ENCODE assay signal across 8 cellular contexts in genomic region chr20:58980711-58981563, GRCh38. TPM values are rescaled to one million over a fixed set of nuclear protein-coding genes. Genes with fewer than 3 reads are reported as not detected.
DNase-seq lines count a peak whose midpoint lies in the region; ATAC-seq and TF ChIP-seq lines count a peak whose summit lies in the region.

Gene NELFCD (plus strand): TSS chr20:58981256. CDS start chr20:58981310, 54 bp downstream.

- peak within 1 kb of the TSS; percentile 94 for H3K27ac ChIP-seq in C4-2B

- peak; percentile 66 for ATAC-seq in GM19395 (IDR thresholded peaks at IDR 0.05; ENCODE audit: unreplicated experiment)
- peak; percentile 69 for ATAC-seq in HG03565 (IDR thresholded peaks at IDR 0.05; ENCODE audit: unreplicated experiment)

- DNase-seq in NCI-H82 treated with DMSO at 0.1 percent for 48 hours (lab: John Stamatoyannopoulos, UW; ENCODE audit: unreplicated experiment), result peak; percentile 61
- DNase-seq in activated CD8-positive, alpha-beta memory T cell treated with anti-CD3 and anti-CD28 coated beads for 1 hour (ENCODE audit: extremely low read depth in 1 of 2, low read depth in 1 of 2), result peak; percentile 54 to 86
- DNase-seq in effector CD8-positive, alpha-beta T cell (lab: John Stamatoyannopoulos, UW), result peak; percentile 86
- DNase-seq in lung microvascular endothelial cell (ENCODE audit: low read depth in 2 of 2), result peak; percentile 83 to 88
- DNase-seq in stimulated activated CD4-positive, alpha-beta T cell treated with anti-CD3 and anti-CD28 coated beads, TNF-alpha, amount 100 ng/mL, for 4 hours (ENCODE audit: low read depth in 3 of 3), result peak; percentile 80 to 93 (median 83)

- no peak for TF ChIP-seq CTCF in C4-2B (conservative IDR thresholded peaks at IDR 0.05)

RNA-seq across cellular contexts. Expression of gene NELFCD, which starts in this region (rescaled TPM):
- 43.8 and 51.0 TPM in 2 replicates for total RNA-seq in lung microvascular endothelial cell

Comparison
In these comparisons a context has a peak if more than half of its experiments do, and no peak if none do; other contexts are left out.
1. Peak in every context shown above with its lines: DNase-seq, ATAC-seq and H3K27ac ChIP-seq.